Comparison of ENCODE assay signal across 8 cellular contexts in genomic region chr6:15389759-15390723, GRCh38.
DNase-seq lines count a peak whose midpoint lies in the region; ATAC-seq and TF ChIP-seq lines count a peak whose summit lies in the region.

No MANE protein-coding gene starts in this region.

- H3K27ac ChIP-seq in adrenal gland: peak overlapping the region in 1 of 5 donors; percentile 9
- H3K27ac ChIP-seq in iPS-20b (ENCODE audit: low read length): no peak overlapping the region
- peak overlapping the region; percentile 8 for H3K27ac ChIP-seq in substantia nigra (ENCODE audit: low read depth, low read length, poor library complexity, severe bottlenecking)

- no peak for TF ChIP-seq POLR2A in adrenal gland (IDR thresholded peaks at IDR 0.05)

- ATAC-seq in Right ventricle myocardium inferior (peak; percentile 29), HG03159 (IDR thresholded peaks at IDR 0.05; ENCODE audit: unreplicated experiment) (no peak)

- H3K36me3 ChIP-seq in adrenal gland (replicated peaks in 1 of 2) (no peaks in the 10 kb centered on the region), iPS-20b (ENCODE audit: insufficient read depth, low read depth, low read length) (peaks cover 12% of the 10 kb centered on the region; the same call in 1 of the 2 replicates)

- no peaks in the 10 kb centered on the region for H3K9me3 ChIP-seq in adrenal gland (replicated peaks in 1 of 3)
- H3K9me3 ChIP-seq in iPS-20b (ENCODE audit: insufficient read depth, low read depth, low read length): no peaks in the 10 kb centered on the region

- H3K4me1 ChIP-seq in adrenal gland (replicated peaks in 1 of 2): peaks cover 31 to 47% of the 10 kb centered on the region in 2 donors
- peaks cover 62% of the 10 kb centered on the region for H3K4me1 ChIP-seq in iPS-20b (ENCODE audit: insufficient read depth, low read length)

- peak in 5 of 6 experiments; percentile 46 to 73 (median 61) for TF ChIP-seq CTCF in adrenal gland (IDR thresholded peaks at IDR 0.05)

- H3K9ac ChIP-seq in iPS-20b (ENCODE audit: low read depth, low read length): 0 out of 2 replicates have a peak overlapping the region, but pooled peaks have one; percentile 5

- intact Hi-C loops in Right ventricle myocardium inferior (cut with DNase I) (loop anchor here (5.0 to 10.0 kb wide), 3 partner anchors 143 to 1175 kb away; partner anchors contain the start of gene JARID2), cardiac septum (cut with DNase I) (loop anchor here (5.0 kb wide), 2 partner anchors 143 to 1178 kb away; partner anchors contain the start of gene JARID2), adrenal gland (cut with DNase I) (loop anchor here in 1 of 2 donors (10.0 kb wide), 1 partner anchor 225 kb away; no protein-coding TSS in a partner anchor)

- 40 to 57% (median 49%) methylated on average over 12 to 14 of the region's 14 CpGs for WGBS in adrenal gland, 4 donors

- H3K27me3 ChIP-seq in adrenal gland (no peaks in the 10 kb centered on the region), iPS-20b (ENCODE audit: insufficient read depth, low read length) (no peaks in the 10 kb centered on the region)

- H3K4me3 ChIP-seq in adrenal gland (no peak overlapping the region), iPS-20b (ENCODE audit: low read length) (no peak overlapping the region)

- DNase-seq in Right ventricle myocardium inferior (ENCODE audit: missing footprints) (no peak), cardiac septum (ENCODE audit: low spot score) (no peak), NAMALWA (ENCODE audit: low spot score) (peak; percentile 72), adrenal gland (peak in 1 of 7 donors; percentile 26), substantia nigra (lab: John Stamatoyannopoulos, UW) (peak in 19 of 49 donors; percentile 10 to 63 (median 28))
- no peak for DNase-seq in stimulated activated CD4-positive, alpha-beta T cell treated with anti-CD3 and anti-CD28 coated beads, Interleukin-4, amount 100 ng/mL, for 4 hours
